1 cellular context compared by ENCODE assay signal in genomic region chr5:157384971-157385709, GRCh38.
TF ChIP-seq lines count a peak whose summit lies in the region.

No MANE protein-coding gene starts in this region.

TF ChIP-seq in SK-N-SH, 30 proteins besides CTCF, POLR2A, EP300 and RAD21 (continued from another document):
- TF ChIP-seq MAX (IDR thresholded peaks at IDR 0.05; ENCODE audit: low read depth) (peak; percentile 65; the same call in 1 of the 2 replicates), RXRA (IDR thresholded peaks at IDR 0.05; ENCODE audit: borderline replicate concordance, low read depth) (peak; percentile 91), REST (IDR thresholded peaks at IDR 0.05; ENCODE audit: low read depth, low read length) (0 out of 2 replicates have a peak, but pooled peaks have one; percentile 4)
